ENCODE assay signal across 7 cellular contexts in genomic region chr14:91373591-91374245, GRCh38. TPM values are rescaled to one million over a fixed set of nuclear protein-coding genes. Genes with fewer than 3 reads are reported as not detected.
DNase-seq lines count a peak whose midpoint lies in the region; ATAC-seq and TF ChIP-seq lines count a peak whose summit lies in the region.

No MANE protein-coding gene starts in this region.

- CTCF ChIA-PET in activated CD8-positive, alpha-beta T cell treated with anti-CD3 and anti-CD28 coated beads, Interleukin-2, amount 10 ng/mL, durations not matched to agents 7 days and 5 days (lab: Charles Lee), result interaction anchor here (0.7 to 15.3 kb wide), 8 partner anchors 15 to 56 kb away, joined by 3 to 190 read pairs (median 11); partner anchors contain the start of gene CCDC88C

- TF ChIP-seq CTCF in GM23338 (conservative IDR thresholded peaks at IDR 0.05; ENCODE audit: low read depth in 2 of 2) (no peak), Loucy (conservative IDR thresholded peaks at IDR 0.05; ENCODE audit: low read length) (no peak), parathyroid adenoma (IDR thresholded peaks at IDR 0.05) (no peak)

- H3K9me3 ChIP-seq in Loucy (ENCODE audit: insufficient read depth, low read depth, low read length), result no peaks in the 10 kb centered on the region
- no peaks in the 10 kb centered on the region for H3K9me3 ChIP-seq in parathyroid adenoma (ENCODE audit: control insufficient read depth, low read length)

- H3K4me3 ChIP-seq in GM23338 (no peak overlapping the region), Loucy (ENCODE audit: low read length, poor library complexity, severe bottlenecking) (peak overlapping the region; percentile 64), parathyroid adenoma (ENCODE audit: low read depth, low read length) (no peak overlapping the region)

- H3K27ac Mint-ChIP-seq in GM23338, result 0 out of 2 replicates have a peak overlapping the region, but pooled peaks have one; percentile 26
- peak overlapping the region; percentile 91 for H3K27ac Mint-ChIP-seq in activated CD8-positive, alpha-beta T cell treated with anti-CD3 and anti-CD28 coated beads, Interleukin-2, amount 10 ng/mL, durations not matched to agents 7 days and 5 days

- H3K9me2 ChIP-seq in GM23338 (ENCODE audit: insufficient read depth) (no peaks in the 10 kb centered on the region), Loucy (replicated peaks; ENCODE audit: low read depth, low read length) (no peaks in the 10 kb centered on the region)

- H3K27me3 Mint-ChIP-seq in GM23338 (ENCODE audit: insufficient read depth, low read depth, poor library complexity), result peaks cover 23% of the 10 kb centered on the region
- no peaks in the 10 kb centered on the region for H3K27me3 Mint-ChIP-seq in activated CD8-positive, alpha-beta T cell treated with anti-CD3 and anti-CD28 coated beads, Interleukin-2, amount 10 ng/mL, durations not matched to agents 7 days and 5 days (ENCODE audit: low read depth)

- peaks cover 80% of the 10 kb centered on the region for H3K4me1 Mint-ChIP-seq in GM23338
- H3K4me1 Mint-ChIP-seq in activated CD8-positive, alpha-beta T cell treated with anti-CD3 and anti-CD28 coated beads, Interleukin-2, amount 10 ng/mL, durations not matched to agents 7 days and 5 days (ENCODE audit: low read depth), result peaks cover 100% of the 10 kb centered on the region

- H4K20me1 ChIP-seq in GM23338 (replicated peaks; ENCODE audit: insufficient read depth) (peaks cover 5% of the 10 kb centered on the region), Loucy (ENCODE audit: insufficient read depth, low read length, poor library complexity, severe bottlenecking) (peaks cover 86% of the 10 kb centered on the region)

- peak; percentile 56 for ATAC-seq in GM18519 (IDR thresholded peaks at IDR 0.05; ENCODE audit: low FRiP score, unreplicated experiment)
- ATAC-seq in GM23338, result no peak
- peak; percentile 46 for ATAC-seq in activated CD8-positive, alpha-beta T cell treated with anti-CD3 and anti-CD28 coated beads, Interleukin-2, amount 10 ng/mL, durations not matched to agents 7 days and 5 days

- H3K9ac ChIP-seq in Loucy (ENCODE audit: low read depth, low read length, poor library complexity, severe bottlenecking) (peak overlapping the region; percentile 32), parathyroid adenoma (no peak overlapping the region)

- H3K4me2 ChIP-seq in GM23338, result no peak overlapping the region
- H3K4me2 ChIP-seq in Loucy (ENCODE audit: low read depth, low read length, poor library complexity, severe bottlenecking), result peak overlapping the region; percentile 76
- H3K4me2 ChIP-seq in parathyroid adenoma (ENCODE audit: low read length), result peak overlapping the region; percentile 39

- H3K4me3 Mint-ChIP-seq in GM23338, result no peak overlapping the region
- H3K4me3 Mint-ChIP-seq in activated CD8-positive, alpha-beta T cell treated with anti-CD3 and anti-CD28 coated beads, Interleukin-2, amount 10 ng/mL, durations not matched to agents 7 days and 5 days, result peak overlapping the region; percentile 78

- H3K27ac ChIP-seq in GM23338 (ENCODE audit: low read depth) (peak overlapping the region; percentile 69), parathyroid adenoma (no peak overlapping the region)

- no peaks in the 10 kb centered on the region for H3K27me3 ChIP-seq in GM23338 (ENCODE audit: insufficient read depth)
- H3K27me3 ChIP-seq in Loucy (ENCODE audit: insufficient read depth, low read length, poor library complexity, severe bottlenecking), result no peaks in the 10 kb centered on the region
- no peaks in the 10 kb centered on the region for H3K27me3 ChIP-seq in parathyroid adenoma (ENCODE audit: control insufficient read depth, insufficient read depth, low read length)

- H3K79me2 ChIP-seq in GM23338 (replicated peaks; ENCODE audit: insufficient read depth) (peaks cover 82% of the 10 kb centered on the region), Loucy (ENCODE audit: insufficient read depth, low read length) (peaks cover 89% of the 10 kb centered on the region), parathyroid adenoma (peaks cover 33% of the 10 kb centered on the region)

- H3K4me1 ChIP-seq in GM23338 (ENCODE audit: insufficient read depth) (peaks cover 39% of the 10 kb centered on the region), Loucy (ENCODE audit: insufficient read depth, low read length, poor library complexity, severe bottlenecking) (peaks cover 79% of the 10 kb centered on the region), parathyroid adenoma (peaks cover 44% of the 10 kb centered on the region)

- POLR2A ChIA-PET in activated CD8-positive, alpha-beta T cell treated with anti-CD3 and anti-CD28 coated beads, Interleukin-2, amount 10 ng/mL, durations not matched to agents 7 days and 5 days (lab: Charles Lee), result interaction anchor here (0.6 to 4.6 kb wide), 10 partner anchors 9 to 498 kb away, joined by 3 to 55 read pairs (median 6); partner anchors contain the start of gene CCDC88C

- H3K36me3 Mint-ChIP-seq in GM23338 (ENCODE audit: low read depth), result no peaks in the 10 kb centered on the region; the same call in 2 of the 3 replicates
- peaks cover 59% of the 10 kb centered on the region for H3K36me3 Mint-ChIP-seq in activated CD8-positive, alpha-beta T cell treated with anti-CD3 and anti-CD28 coated beads, Interleukin-2, amount 10 ng/mL, durations not matched to agents 7 days and 5 days (ENCODE audit: low read depth)

- H3F3A ChIP-seq in GM23338 (replicated peaks; ENCODE audit: low read depth) (0 out of 2 replicates have a peak, but pooled peaks cover 3% of the 10 kb centered on the region), Loucy (ENCODE audit: low read depth) (peaks cover 10% of the 10 kb centered on the region; the same call in 1 of the 2 replicates)

- H3K36me3 ChIP-seq in GM23338 (ENCODE audit: insufficient read depth) (no peaks in the 10 kb centered on the region), Loucy (ENCODE audit: insufficient read depth, low read length) (peaks cover 8% of the 10 kb centered on the region; the same call in 1 of the 2 replicates), parathyroid adenoma (ENCODE audit: control insufficient read depth, insufficient read depth, low read length) (no peaks in the 10 kb centered on the region)

- no peak overlapping the region for H2AFZ ChIP-seq in GM23338
- H2AFZ ChIP-seq in Loucy (ENCODE audit: low read length), result no peak overlapping the region
- peak overlapping the region; percentile 70 for H2AFZ ChIP-seq in parathyroid adenoma

- H3K9me3 Mint-ChIP-seq in GM23338, result no peaks in the 10 kb centered on the region
- no peaks in the 10 kb centered on the region for H3K9me3 Mint-ChIP-seq in activated CD8-positive, alpha-beta T cell treated with anti-CD3 and anti-CD28 coated beads, Interleukin-2, amount 10 ng/mL, durations not matched to agents 7 days and 5 days (ENCODE audit: insufficient read depth)

- no peak for DNase-seq in GM23338 (ENCODE audit: low spot score)
- peak; percentile 76 for DNase-seq in activated CD8-positive, alpha-beta T cell treated with anti-CD3 and anti-CD28 coated beads, Interleukin-2, amount 10 ng/mL, durations not matched to agents 7 days and 5 days
- DNase-seq in LoVo (ENCODE audit: low spot score), result no peak
- no peak for DNase-seq in midbrain (lab: John Stamatoyannopoulos, UW)

TF ChIP-seq in GM23338, 12 proteins besides CTCF, POLR2A, EP300 and RAD21:
- TF ChIP-seq ZNF114 (CRISPR knock-in tag; IDR thresholded peaks at IDR 0.05), result no peak
- no peak for TF ChIP-seq POLR2AphosphoS5 (IDR thresholded peaks at IDR 0.05; ENCODE audit: low read depth)
- no peak for TF ChIP-seq JUNB (IDR thresholded peaks at IDR 0.05; ENCODE audit: unreplicated experiment)

RNA-seq across cellular contexts. Expression of gene CCDC88C, which starts 43.9 kb away (rescaled TPM):
- total RNA-seq in GM23338 (2014; rRNA removed; shearing (Covaris generic)), result 42.1 and 60.7 TPM in 2 replicates
- 20.8 and 23.6 TPM in 2 replicates for polyA plus RNA-seq in GM23338 (2016; fragmentation: Nextera tagmentation; extraction: Ambion mirVana)
- 100 to 1,000 TPM; 147 to 153 TPM for total RNA-seq in activated CD8-positive, alpha-beta T cell treated with anti-CD3 and anti-CD28 coated beads, Interleukin-2, amount 10 ng/mL, durations not matched to agents 7 days and 5 days
